In genomic region chr5:66454186-66455078, GRCh38 we compare ENCODE assay signal across 17 cellular contexts.
DNase-seq lines count a peak whose midpoint lies in the region; ATAC-seq and TF ChIP-seq lines count a peak whose summit lies in the region.
"Had no signal": no experiment of that assay in that cellular context is flagged by ENCODE, and none has a peak within 500 bp of the region (broad histone marks: within the 10 kb centered on the region; RNA-seq: fewer than 3 reads in every experiment).

No MANE protein-coding gene starts in this region.

- intact Hi-C loops in ascending aorta (cut with DNase I): no loop called here

- no peak for DNase-seq in GM23338 (ENCODE audit: low spot score)
- DNase-seq in ascending aorta (ENCODE audit: low spot score in 2 of 2): no peak
- DNase-seq in foreskin keratinocyte: peak; percentile 33 to 52
- DNase-seq in renal cortical epithelial cell (ENCODE audit: low read depth): peak; percentile 47
- no peak for DNase-seq in G401 (ENCODE audit: low spot score)
- no peak for DNase-seq in NCI-H1092 treated with DMSO at 0.1 percent for 48 hours (lab: John Stamatoyannopoulos, UW)
- no peak for DNase-seq in kidney glomerular epithelial cell (lab: John Stamatoyannopoulos, UW)
- DNase-seq in cerebellum (ENCODE audit: low spot score): no peak
- DNase-seq: activated CD8-positive, alpha-beta memory T cell treated with anti-CD3 and anti-CD28 coated beads, Interleukin-2, amount 50 U/mL, for 48 hours; mucosa of descending colon; NCI-H2029; RPMI8226 had no signal

- H3K27ac ChIP-seq in GM23338 (ENCODE audit: low read depth): no peak overlapping the region
- peak overlapping the region; percentile 29 to 42 for H3K27ac ChIP-seq in ascending aorta
- H3K27ac ChIP-seq in foreskin keratinocyte: no peak overlapping the region
- H3K27ac ChIP-seq: parathyroid adenoma, suprapubic skin had no signal

- H3K4me1 ChIP-seq in GM23338 (ENCODE audit: insufficient read depth) (peaks cover 12% of the 10 kb centered on the region; the same call in 1 of the 2 replicates), ascending aorta (no peaks in the 10 kb centered on the region), foreskin keratinocyte (no peaks in the 10 kb centered on the region)
- H3K4me1 ChIP-seq: parathyroid adenoma, suprapubic skin had no signal

- peaks cover 40% of the 10 kb centered on the region for H3K9me3 Mint-ChIP-seq in GM23338
- H3K9me3 Mint-ChIP-seq: T-helper 2 cell treated with Interferon-gamma antibody and Interleukin-4, amounts not matched to agents 5 μg/mL and 100 μg/mL, for 36 hours had no signal

- in situ Hi-C loops in G401 (cut with HindIII; ENCODE audit: low sequenced_read_pairs): no loop called here

- no peak overlapping the region for H3K27ac Mint-ChIP-seq in GM23338
- H3K27ac Mint-ChIP-seq: T-helper 2 cell treated with Interferon-gamma antibody and Interleukin-4, amounts not matched to agents 5 μg/mL and 100 μg/mL, for 36 hours had no signal

- H4K20me1 ChIP-seq in GM23338 (replicated peaks; ENCODE audit: insufficient read depth): no peaks in the 10 kb centered on the region

- H3K27me3 Mint-ChIP-seq in GM23338 (ENCODE audit: insufficient read depth, low read depth, poor library complexity): peaks cover 9% of the 10 kb centered on the region

- no peaks in the 10 kb centered on the region for H3K79me2 ChIP-seq in GM23338 (replicated peaks; ENCODE audit: insufficient read depth)
- H3K79me2 ChIP-seq: parathyroid adenoma had no signal

- no peak overlapping the region for H3K4me3 ChIP-seq in GM23338
- H3K4me3 ChIP-seq in ascending aorta: peak overlapping the region; percentile 0 to 51
- H3K4me3 ChIP-seq: mucosa of descending colon, suprapubic skin had no signal

- H3K4me3 Mint-ChIP-seq in GM23338: no peak overlapping the region
- H3K4me3 Mint-ChIP-seq: T-helper 2 cell treated with Interferon-gamma antibody and Interleukin-4, amounts not matched to agents 5 μg/mL and 100 μg/mL, for 36 hours had no signal

- peaks cover 22% of the 10 kb centered on the region for H3K36me3 Mint-ChIP-seq in GM23338 (ENCODE audit: low read depth)

- ATAC-seq in GM23338 (no peak), foreskin keratinocyte (no peak)
- ATAC-seq: activated naive CD4-positive, alpha-beta T cell treated with anti-CD3 and anti-CD28 coated beads, Interleukin-2, amount 50 U/mL, for 72 hours; esophagus mucosa; mucosa of descending colon had no signal

- peaks cover 16% of the 10 kb centered on the region for H3K9me2 ChIP-seq in GM23338 (ENCODE audit: insufficient read depth)

- H3K27me3 ChIP-seq in GM23338 (ENCODE audit: insufficient read depth) (no peaks in the 10 kb centered on the region), ascending aorta (no peaks in the 10 kb centered on the region), foreskin keratinocyte (peaks cover 3% of the 10 kb centered on the region)
- H3K27me3 ChIP-seq: suprapubic skin had no signal

- peak overlapping the region; percentile 43; the same call in 1 of the 2 replicates for H2AFZ ChIP-seq in GM23338
- H2AFZ ChIP-seq: parathyroid adenoma had no signal

- no peak overlapping the region for H3K4me2 ChIP-seq in GM23338

- no peak for TF ChIP-seq CTCF in GM23338 (conservative IDR thresholded peaks at IDR 0.05; ENCODE audit: low read depth in 2 of 2)
- no peak for TF ChIP-seq CTCF in ascending aorta (IDR thresholded peaks at IDR 0.05)
- no peak for TF ChIP-seq CTCF in foreskin keratinocyte (conservative IDR thresholded peaks at IDR 0.05)

- H3K36me3 ChIP-seq in GM23338 (ENCODE audit: insufficient read depth) (no peaks in the 10 kb centered on the region; the same call in 1 of the 2 replicates), ascending aorta (no peaks in the 10 kb centered on the region)
- H3K36me3 ChIP-seq: suprapubic skin had no signal

- H3F3A ChIP-seq in GM23338 (replicated peaks; ENCODE audit: low read depth): no peaks in the 10 kb centered on the region

- H3K9me3 ChIP-seq in ascending aorta: no peaks in the 10 kb centered on the region
- H3K9me3 ChIP-seq: mucosa of descending colon, suprapubic skin had no signal

- peaks cover 18% of the 10 kb centered on the region; the same call in 2 of the 3 replicates for H3K4me1 Mint-ChIP-seq in GM23338

TF ChIP-seq in GM23338, 12 proteins besides CTCF, POLR2A, EP300 and RAD21 (continues in another document):
- no peak for TF ChIP-seq ZNF331 (CRISPR knock-in tag; IDR thresholded peaks at IDR 0.05; ENCODE audit: low read depth)
- TF ChIP-seq, protein P1, sequence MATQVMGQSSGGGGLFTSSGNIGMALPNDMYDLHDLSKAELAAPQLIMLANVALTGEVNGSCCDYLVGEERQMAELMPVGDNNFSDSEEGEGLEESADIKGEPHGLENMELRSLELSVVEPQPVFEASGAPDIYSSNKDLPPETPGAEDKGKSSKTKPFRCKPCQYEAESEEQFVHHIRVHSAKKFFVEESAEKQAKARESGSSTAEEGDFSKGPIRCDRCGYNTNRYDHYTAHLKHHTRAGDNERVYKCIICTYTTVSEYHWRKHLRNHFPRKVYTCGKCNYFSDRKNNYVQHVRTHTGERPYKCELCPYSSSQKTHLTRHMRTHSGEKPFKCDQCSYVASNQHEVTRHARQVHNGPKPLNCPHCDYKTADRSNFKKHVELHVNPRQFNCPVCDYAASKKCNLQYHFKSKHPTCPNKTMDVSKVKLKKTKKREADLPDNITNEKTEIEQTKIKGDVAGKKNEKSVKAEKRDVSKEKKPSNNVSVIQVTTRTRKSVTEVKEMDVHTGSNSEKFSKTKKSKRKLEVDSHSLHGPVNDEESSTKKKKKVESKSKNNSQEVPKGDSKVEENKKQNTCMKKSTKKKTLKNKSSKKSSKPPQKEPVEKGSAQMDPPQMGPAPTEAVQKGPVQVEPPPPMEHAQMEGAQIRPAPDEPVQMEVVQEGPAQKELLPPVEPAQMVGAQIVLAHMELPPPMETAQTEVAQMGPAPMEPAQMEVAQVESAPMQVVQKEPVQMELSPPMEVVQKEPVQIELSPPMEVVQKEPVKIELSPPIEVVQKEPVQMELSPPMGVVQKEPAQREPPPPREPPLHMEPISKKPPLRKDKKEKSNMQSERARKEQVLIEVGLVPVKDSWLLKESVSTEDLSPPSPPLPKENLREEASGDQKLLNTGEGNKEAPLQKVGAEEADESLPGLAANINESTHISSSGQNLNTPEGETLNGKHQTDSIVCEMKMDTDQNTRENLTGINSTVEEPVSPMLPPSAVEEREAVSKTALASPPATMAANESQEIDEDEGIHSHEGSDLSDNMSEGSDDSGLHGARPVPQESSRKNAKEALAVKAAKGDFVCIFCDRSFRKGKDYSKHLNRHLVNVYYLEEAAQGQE (IDR thresholded peaks at IDR 0.05; ENCODE audit: unreplicated experiment): no peak
- no peak for TF ChIP-seq JUNB (IDR thresholded peaks at IDR 0.05; ENCODE audit: unreplicated experiment)
- no peak for TF ChIP-seq NANOG (IDR thresholded peaks at IDR 0.05; ENCODE audit: borderline replicate concordance)

Comparison
In these comparisons a context has a peak if more than half of its experiments do, and no peak if none do; other contexts are left out.
1. DNase-seq: peak in foreskin keratinocyte (2 of 2) and renal cortical epithelial cell (single experiment); none in GM23338 (single experiment), ascending aorta (0 of 2), G401 (single experiment), NCI-H1092 treated with DMSO at 0.1 percent for 48 hours (single experiment), kidney glomerular epithelial cell (single experiment) and cerebellum (single experiment).
2. H3K27ac ChIP-seq: peak in ascending aorta (2 of 2); none in GM23338 (single experiment) and foreskin keratinocyte (single experiment).